Comparison of ENCODE assay signal across 8 cellular contexts in genomic region chr13:48302920-48303330, GRCh38. TPM values are rescaled to one million over a fixed set of nuclear protein-coding genes. Genes with fewer than 3 reads are reported as not detected.
DNase-seq lines count a peak whose midpoint lies in the region; ATAC-seq and TF ChIP-seq lines count a peak whose summit lies in the region.

No MANE protein-coding gene starts in this region.

- intact Hi-C loops in HCT116 (cut with micrococcal nuclease): loop anchor here (5.0 to 10.0 kb wide), 2 partner anchors 176 to 208 kb away; partner anchors contain the start of gene MED4

- peak overlapping the region; percentile 74 for H3K4me3 ChIP-seq in AG10803 (ENCODE audit: low read length)
- peak overlapping the region; percentile 73 to 96 for H3K4me3 ChIP-seq in HCT116 (replicated peaks in 1 of 2; ENCODE audit: low read depth in 1 of 2, low read length in 2 of 2)

- no peaks in the 10 kb centered on the region for H3K9me2 ChIP-seq in HCT116 (ENCODE audit: insufficient read depth)

- no peaks in the 10 kb centered on the region for H3K9me3 ChIP-seq in HCT116 (ENCODE audit: control insufficient read depth in 1 of 2, insufficient read depth in 1 of 2, low read depth in 1 of 2, low read length in 2 of 2)

- H3K9me3 Mint-ChIP-seq in activated naive CD8-positive, alpha-beta T cell treated with anti-CD3 and anti-CD28 coated beads for 36 hours: no peaks in the 10 kb centered on the region
- no peaks in the 10 kb centered on the region for H3K9me3 Mint-ChIP-seq in stimulated activated naive CD8-positive, alpha-beta T cell treated with anti-CD3 and anti-CD28 coated beads, Interleukin-15, Interleukin-2, amounts not matched to agents 100 ng/mL and 50 ng/mL, for 24 hours

- H3K4me1 Mint-ChIP-seq in activated naive CD8-positive, alpha-beta T cell treated with anti-CD3 and anti-CD28 coated beads for 36 hours: peaks cover 25% of the 10 kb centered on the region
- H3K4me1 Mint-ChIP-seq in stimulated activated naive CD8-positive, alpha-beta T cell treated with anti-CD3 and anti-CD28 coated beads, Interleukin-15, Interleukin-2, amounts not matched to agents 100 ng/mL and 50 ng/mL, for 24 hours (ENCODE audit: low read depth): peaks cover 44% of the 10 kb centered on the region

- RAD21 ChIA-PET in HCT116 (lab: Charles Lee; ENCODE audit: low non-redundant PET in 1 of 2, low total read pairs in 2 of 2, uncharacterized antibody in 2 of 2, unreplicated experiment in 2 of 2): no interaction called here

- no peak for TF ChIP-seq POLR2A in HCT116 (IDR thresholded peaks at IDR 0.05; ENCODE audit: borderline replicate concordance, extremely low read depth, insufficient read depth, insufficient read length)

- H3K36me3 Mint-ChIP-seq in activated naive CD8-positive, alpha-beta T cell treated with anti-CD3 and anti-CD28 coated beads for 36 hours: peaks cover 18% of the 10 kb centered on the region
- H3K36me3 Mint-ChIP-seq in stimulated activated naive CD8-positive, alpha-beta T cell treated with anti-CD3 and anti-CD28 coated beads, Interleukin-15, Interleukin-2, amounts not matched to agents 100 ng/mL and 50 ng/mL, for 24 hours (ENCODE audit: low read depth): peaks cover 21% of the 10 kb centered on the region

- POLR2A ChIA-PET in HCT116 (lab: Charles Lee): no interaction called here

- no peaks in the 10 kb centered on the region for H3K27me3 ChIP-seq in HCT116 (ENCODE audit: insufficient read depth, low read length)

- H4K20me1 ChIP-seq in HCT116 (ENCODE audit: insufficient read depth): no peaks in the 10 kb centered on the region

- BruUV-seq in HCT116 (replicated peaks; lab: Mats Ljungman, UMichigan): no TSS peak

- peak overlapping the region; percentile 90 for H3K4me2 ChIP-seq in HCT116 (ENCODE audit: low read length)

- no peaks in the 10 kb centered on the region for H3K36me3 ChIP-seq in HCT116 (ENCODE audit: control insufficient read depth in 1 of 2, insufficient read depth in 2 of 2, low read length in 2 of 2)

- no peak; the same call in 1 of the 2 replicates for TF ChIP-seq CTCF in AG10803 (conservative IDR thresholded peaks at IDR 0.05; ENCODE audit: low read length)
- TF ChIP-seq CTCF in HCT116 (IDR thresholded peaks at IDR 0.05 in 2 of 3, conservative IDR thresholded peaks at IDR 0.05 in 1 of 3; ENCODE audit: borderline replicate concordance in 1 of 3, insufficient read depth in 1 of 3, low read depth in 2 of 3, low read length in 2 of 3): no peak

- TF ChIP-seq RAD21 in HCT116 (IDR thresholded peaks at IDR 0.05; ENCODE audit: low read depth): no peak

- peak overlapping the region; percentile 85 for H3K9ac ChIP-seq in HCT116 (ENCODE audit: low read length)

- DNase-seq in AG10803 (ENCODE audit: low read depth): peak; percentile 47
- peak; percentile 18 for DNase-seq in HCT116 (ENCODE audit: low read depth, low spot score)
- no peak for DNase-seq in activated naive CD8-positive, alpha-beta T cell treated with anti-CD3 and anti-CD28 coated beads for 36 hours
- DNase-seq in iPS-NIHi11 (ENCODE audit: low spot score): peak; percentile 12
- DNase-seq in GOT3 (lab: John Stamatoyannopoulos, UW): no peak
- no peak for DNase-seq in foreskin melanocyte

- H3K27ac Mint-ChIP-seq in activated naive CD8-positive, alpha-beta T cell treated with anti-CD3 and anti-CD28 coated beads for 36 hours: peak overlapping the region; percentile 91
- peak overlapping the region; percentile 99 for H3K27ac Mint-ChIP-seq in stimulated activated naive CD8-positive, alpha-beta T cell treated with anti-CD3 and anti-CD28 coated beads, Interleukin-15, Interleukin-2, amounts not matched to agents 100 ng/mL and 50 ng/mL, for 24 hours

- H3K27ac ChIP-seq in HCT116 (ENCODE audit: low read depth, low read length): peak overlapping the region; percentile 91

- H3K27me3 Mint-ChIP-seq in activated naive CD8-positive, alpha-beta T cell treated with anti-CD3 and anti-CD28 coated beads for 36 hours: no peaks in the 10 kb centered on the region
- no peaks in the 10 kb centered on the region for H3K27me3 Mint-ChIP-seq in stimulated activated naive CD8-positive, alpha-beta T cell treated with anti-CD3 and anti-CD28 coated beads, Interleukin-15, Interleukin-2, amounts not matched to agents 100 ng/mL and 50 ng/mL, for 24 hours

- CTCF ChIA-PET in HCT116 (lab: Charles Lee): no interaction called here

- peaks cover 31% of the 10 kb centered on the region for H3K79me2 ChIP-seq in HCT116 (ENCODE audit: insufficient read depth, low read length)

- H3K4me1 ChIP-seq in HCT116 (ENCODE audit: control insufficient read depth in 1 of 2, insufficient read depth in 2 of 2, low read length in 2 of 2): peaks cover 11 to 13% of the 10 kb centered on the region in 2 experiments; a peak in 3 of 4 replicates

- H2AFZ ChIP-seq in HCT116 (ENCODE audit: low read depth, low read length, poor library complexity, severe bottlenecking): peak overlapping the region; percentile 22

- H3K4me3 Mint-ChIP-seq in activated naive CD8-positive, alpha-beta T cell treated with anti-CD3 and anti-CD28 coated beads for 36 hours: peak overlapping the region; percentile 90
- peak overlapping the region; percentile 98 for H3K4me3 Mint-ChIP-seq in stimulated activated naive CD8-positive, alpha-beta T cell treated with anti-CD3 and anti-CD28 coated beads, Interleukin-15, Interleukin-2, amounts not matched to agents 100 ng/mL and 50 ng/mL, for 24 hours

- ATAC-seq in HCT116 (no peak), HG03108 (IDR thresholded peaks at IDR 0.05; ENCODE audit: unreplicated experiment) (no peak)

TF ChIP-seq in HCT116, 20 proteins besides CTCF, POLR2A, EP300 and RAD21:
- no peak for TF ChIP-seq EGR1 (IDR thresholded peaks at IDR 0.05; ENCODE audit: low read depth)
- TF ChIP-seq SP1 (IDR thresholded peaks at IDR 0.05; ENCODE audit: low read depth): no peak
- TF ChIP-seq, protein P1, sequence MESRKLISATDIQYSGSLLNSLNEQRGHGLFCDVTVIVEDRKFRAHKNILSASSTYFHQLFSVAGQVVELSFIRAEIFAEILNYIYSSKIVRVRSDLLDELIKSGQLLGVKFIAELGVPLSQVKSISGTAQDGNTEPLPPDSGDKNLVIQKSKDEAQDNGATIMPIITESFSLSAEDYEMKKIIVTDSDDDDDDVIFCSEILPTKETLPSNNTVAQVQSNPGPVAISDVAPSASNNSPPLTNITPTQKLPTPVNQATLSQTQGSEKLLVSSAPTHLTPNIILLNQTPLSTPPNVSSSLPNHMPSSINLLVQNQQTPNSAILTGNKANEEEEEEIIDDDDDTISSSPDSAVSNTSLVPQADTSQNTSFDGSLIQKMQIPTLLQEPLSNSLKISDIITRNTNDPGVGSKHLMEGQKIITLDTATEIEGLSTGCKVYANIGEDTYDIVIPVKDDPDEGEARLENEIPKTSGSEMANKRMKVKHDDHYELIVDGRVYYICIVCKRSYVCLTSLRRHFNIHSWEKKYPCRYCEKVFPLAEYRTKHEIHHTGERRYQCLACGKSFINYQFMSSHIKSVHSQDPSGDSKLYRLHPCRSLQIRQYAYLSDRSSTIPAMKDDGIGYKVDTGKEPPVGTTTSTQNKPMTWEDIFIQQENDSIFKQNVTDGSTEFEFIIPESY (IDR thresholded peaks at IDR 0.05; ENCODE audit: extremely low read depth, insufficient replicate concordance, low read length): no peak
- TF ChIP-seq MAX (IDR thresholded peaks at IDR 0.05): no peak

RNA-seq across cellular contexts. Expression of gene RB1, which starts 0.6 kb away (rescaled TPM):
- total RNA-seq in HCT116 (2021; ENCODE audit: unreplicated experiment): 36.7 TPM
- 9.2 and 14.5 TPM in 2 replicates for polyA plus RNA-seq in HCT116 (2012)
- total RNA-seq in activated naive CD8-positive, alpha-beta T cell treated with anti-CD3 and anti-CD28 coated beads for 36 hours: 10 to 100 TPM; 33.0 to 33.7 TPM

Comparison
In these comparisons a context has a peak if more than half of its experiments do, and no peak if none do; other contexts are left out.
1. DNase-seq: peak in AG10803 (single experiment), HCT116 (single experiment) and iPS-NIHi11 (single experiment); none in activated naive CD8-positive, alpha-beta T cell treated with anti-CD3 and anti-CD28 coated beads for 36 hours (single experiment), GOT3 (single experiment) and foreskin melanocyte (single experiment).